Comparison of ENCODE assay signal across 26 cellular contexts in genomic region chr6:17334265-17334664, GRCh38. TPM values are rescaled to one million over a fixed set of nuclear protein-coding genes. Genes with fewer than 3 reads are reported as not detected.
A peak's percentile ranks its signal among the peaks of the same experiment; 100 is the strongest.
DNase-seq lines count a peak whose midpoint lies in the region; ATAC-seq, FAIRE-seq and TF ChIP-seq lines count a peak whose summit lies in the region.
"Had no signal": no experiment of that assay in that cellular context is flagged by ENCODE, and none has a peak within 500 bp of the region (broad histone marks: within the 10 kb centered on the region; RNA-seq: fewer than 3 reads in every experiment).

No MANE protein-coding gene starts in this region.

- DNase-seq in AG20443 (ENCODE audit: low spot score) = peak; percentile 18
- peak; percentile 58 for DNase-seq in astrocyte (ENCODE audit: low read depth)
- DNase-seq in glomerular visceral epithelial cell (ENCODE audit: extremely low spot score) = peak; percentile 13
- no peak for DNase-seq in NCI-H1694 (lab: John Stamatoyannopoulos, UW)
- DNase-seq in stimulated activated CD4-positive, alpha-beta T cell treated with anti-CD3 and anti-CD28 coated beads, Interleukin-12 subunit alpha, Interleukin-12 subunit beta, amount 100 ng/mL, for 4 hours = no peak
- no peak for DNase-seq in cardiac septum (ENCODE audit: low spot score)
- DNase-seq in sciatic nerve (ENCODE audit: low spot score) = no peak
- DNase-seq: ACHN; activated CD4-positive, alpha-beta memory T cell treated with anti-CD3 and anti-CD28 coated beads, Interleukin-2, amount 10 ng/mL, durations not matched to agents 7 days and 5 days; activated naive CD4-positive, alpha-beta T cell treated with anti-CD3 and anti-CD28 coated beads, Interleukin-2, amount 10 ng/mL, durations not matched to agents 7 days and 5 days; activated T-cell treated with anti-CD3 and anti-CD28 coated beads, Interleukin-2, amount 50 U/mL, for 1 hour; cortex of kidney; DMS153; Karpas-422; NCI-H2171; psoas muscle; SHP77 treated with DMSO at 0.1 percent for 48 hours; T-helper 2 cell had no signal

- H3K4me3 ChIP-seq in HEK293 (ENCODE audit: low read depth, low read length) = no peak overlapping the region
- H3K4me3 ChIP-seq in astrocyte (ENCODE audit: insufficient read depth, low read depth, low read length) = no peak overlapping the region
- H3K4me3 ChIP-seq: ascending aorta, gastroesophageal sphincter, psoas muscle had no signal

- H3K27me3 Mint-ChIP-seq in astrocyte (ENCODE audit: low read depth, unreplicated experiment) = no peaks in the 10 kb centered on the region
- H3K27me3 Mint-ChIP-seq: activated CD4-positive, alpha-beta memory T cell treated with anti-CD3 and anti-CD28 coated beads, Interleukin-2, amount 10 ng/mL, durations not matched to agents 7 days and 5 days; activated naive CD4-positive, alpha-beta T cell treated with anti-CD3 and anti-CD28 coated beads, Interleukin-2, amount 10 ng/mL, durations not matched to agents 7 days and 5 days had no signal

- no peaks in the 10 kb centered on the region for H3K4me1 Mint-ChIP-seq in astrocyte (ENCODE audit: low read depth, unreplicated experiment)
- H3K4me1 Mint-ChIP-seq: activated CD4-positive, alpha-beta memory T cell treated with anti-CD3 and anti-CD28 coated beads, Interleukin-2, amount 10 ng/mL, durations not matched to agents 7 days and 5 days; activated naive CD4-positive, alpha-beta T cell treated with anti-CD3 and anti-CD28 coated beads, Interleukin-2, amount 10 ng/mL, durations not matched to agents 7 days and 5 days; CD14-positive monocyte; neural crest cell had no signal

- H4K20me1 ChIP-seq in astrocyte (ENCODE audit: insufficient read depth, low read length) = no peaks in the 10 kb centered on the region

- H3K4me1 ChIP-seq in HEK293 (ENCODE audit: control insufficient read depth, insufficient read depth, low read length) (no peaks in the 10 kb centered on the region), astrocyte (ENCODE audit: insufficient read depth, low read length) (no peaks in the 10 kb centered on the region)
- H3K4me1 ChIP-seq: ascending aorta, gastroesophageal sphincter, psoas muscle had no signal

- H3K27me3 ChIP-seq in astrocyte (ENCODE audit: insufficient read depth, low read length) = no peaks in the 10 kb centered on the region
- H3K27me3 ChIP-seq: ascending aorta, gastroesophageal sphincter had no signal

- no peaks in the 10 kb centered on the region for H3K36me3 Mint-ChIP-seq in astrocyte (ENCODE audit: low read depth, unreplicated experiment)
- H3K36me3 Mint-ChIP-seq: activated naive CD4-positive, alpha-beta T cell treated with anti-CD3 and anti-CD28 coated beads, Interleukin-2, amount 10 ng/mL, durations not matched to agents 7 days and 5 days; CD14-positive monocyte had no signal

- H3K36me3 ChIP-seq in HEK293 (ENCODE audit: control insufficient read depth in 2 of 2, insufficient read depth in 1 of 2, low read length in 2 of 2) = no peaks in the 10 kb centered on the region
- H3K36me3 ChIP-seq in astrocyte (ENCODE audit: insufficient read depth, low read length) = no peaks in the 10 kb centered on the region
- H3K36me3 ChIP-seq: ascending aorta, gastroesophageal sphincter had no signal

- intact Hi-C loops in cardiac septum (cut with DNase I) = no loop called here
- intact Hi-C loops in sciatic nerve (cut with DNase I) = no loop called here

- H3K9me3 ChIP-seq in HEK293 (ENCODE audit: control insufficient read depth, insufficient read depth, low read depth, low read length) = no peaks in the 10 kb centered on the region
- H3K9me3 ChIP-seq in astrocyte (ENCODE audit: insufficient read depth, low read depth, low read length) = no peaks in the 10 kb centered on the region
- H3K9me3 ChIP-seq: ascending aorta, gastroesophageal sphincter, psoas muscle had no signal

- CTCF ChIA-PET in HEK293 (lab: Yijun Ruan, JAX) = no interaction called here

- H3K9me3 Mint-ChIP-seq in astrocyte (ENCODE audit: unreplicated experiment) = peaks cover 4% of the 10 kb centered on the region
- H3K9me3 Mint-ChIP-seq: activated CD4-positive, alpha-beta memory T cell treated with anti-CD3 and anti-CD28 coated beads, Interleukin-2, amount 10 ng/mL, durations not matched to agents 7 days and 5 days had no signal

- H3K79me2 ChIP-seq in astrocyte (ENCODE audit: insufficient read depth, low read length) = no peaks in the 10 kb centered on the region

- H3K27ac ChIP-seq in HEK293 (ENCODE audit: extremely low read depth, low read depth, low read length) = no peak overlapping the region
- no peak overlapping the region for H3K27ac ChIP-seq in astrocyte (ENCODE audit: low read depth, low read length)
- H3K27ac ChIP-seq: ascending aorta, gastroesophageal sphincter, psoas muscle had no signal

- H2AFZ ChIP-seq in astrocyte (ENCODE audit: low read depth, low read length) = no peak overlapping the region

- no peak for FAIRE-seq in astrocyte (lab: Jason Lieb, UNC)
- FAIRE-seq: endothelial cell of umbilical vein, urothelium cell line had no signal

- no peak overlapping the region for H3K4me3 Mint-ChIP-seq in astrocyte (ENCODE audit: unreplicated experiment)
- H3K4me3 Mint-ChIP-seq: activated CD4-positive, alpha-beta memory T cell treated with anti-CD3 and anti-CD28 coated beads, Interleukin-2, amount 10 ng/mL, durations not matched to agents 7 days and 5 days; activated naive CD4-positive, alpha-beta T cell treated with anti-CD3 and anti-CD28 coated beads, Interleukin-2, amount 10 ng/mL, durations not matched to agents 7 days and 5 days; CD14-positive monocyte; neural crest cell had no signal

- no peak for TF ChIP-seq CTCF in HEK293 (tag by site-specific recombination; IDR thresholded peaks at IDR 0.05)
- no peak for TF ChIP-seq CTCF in astrocyte (IDR thresholded peaks at IDR 0.05; ENCODE audit: insufficient read depth, low read depth, low read length)

- H3K4me2 ChIP-seq in astrocyte (ENCODE audit: low read length) = no peak overlapping the region

- H3K27ac Mint-ChIP-seq in astrocyte (ENCODE audit: unreplicated experiment) = no peak overlapping the region
- H3K27ac Mint-ChIP-seq: activated CD4-positive, alpha-beta memory T cell treated with anti-CD3 and anti-CD28 coated beads, Interleukin-2, amount 10 ng/mL, durations not matched to agents 7 days and 5 days; activated naive CD4-positive, alpha-beta T cell treated with anti-CD3 and anti-CD28 coated beads, Interleukin-2, amount 10 ng/mL, durations not matched to agents 7 days and 5 days; CD14-positive monocyte had no signal

- no peak for ATAC-seq in sciatic nerve
- ATAC-seq: gastroesophageal sphincter, psoas muscle had no signal

- POLR2A ChIA-PET in HEK293 (lab: Yijun Ruan, JAX) = no interaction called here

- H3K9ac ChIP-seq in astrocyte (ENCODE audit: low read length) = no peak overlapping the region

TF ChIP-seq in HEK293, 187 proteins besides CTCF, POLR2A, EP300 and RAD21:
- peak; percentile 29 for TF ChIP-seq ZFHX2 (tag by site-specific recombination; conservative IDR thresholded peaks at IDR 0.05)
- no peak for TF ChIP-seq ZNF121 (tag by site-specific recombination; IDR thresholded peaks at IDR 0.05)
- TF ChIP-seq MYNN (tag by site-specific recombination; IDR thresholded peaks at IDR 0.05; ENCODE audit: borderline replicate concordance) = no peak

RNA-seq across cellular contexts. Expression of gene RBM24, which starts 53.1 kb away (rescaled TPM):
- total RNA-seq in astrocyte (18.2 and 22.7 TPM in 2 replicates), cardiac septum (221 TPM), sciatic nerve (3.1 TPM)
- total RNA-seq: activated CD4-positive, alpha-beta memory T cell treated with anti-CD3 and anti-CD28 coated beads, Interleukin-2, amount 10 ng/mL, durations not matched to agents 7 days and 5 days; HT-29 had no signal

RNA-seq across cellular contexts. Expression of gene CAP2, which starts 59.1 kb away (rescaled TPM):
- total RNA-seq in astrocyte = 49.1 and 55.3 TPM in 2 replicates
- total RNA-seq in cardiac septum = 120 TPM
- 7.1 TPM for total RNA-seq in sciatic nerve
- total RNA-seq: activated CD4-positive, alpha-beta memory T cell treated with anti-CD3 and anti-CD28 coated beads, Interleukin-2, amount 10 ng/mL, durations not matched to agents 7 days and 5 days had no signal

Comparison
In these comparisons a context has a peak if more than half of its experiments do, and no peak if none do; other contexts are left out.
1. DNase-seq: peak in AG20443 (single experiment), astrocyte (single experiment) and glomerular visceral epithelial cell (single experiment); none in NCI-H1694 (single experiment), stimulated activated CD4-positive, alpha-beta T cell treated with anti-CD3 and anti-CD28 coated beads, Interleukin-12 subunit alpha, Interleukin-12 subunit beta, amount 100 ng/mL, for 4 hours (single experiment), cardiac septum (single experiment) and sciatic nerve (single experiment).